Comparison of ENCODE assay signal across 1 cellular context in the genomic region with DNA sequence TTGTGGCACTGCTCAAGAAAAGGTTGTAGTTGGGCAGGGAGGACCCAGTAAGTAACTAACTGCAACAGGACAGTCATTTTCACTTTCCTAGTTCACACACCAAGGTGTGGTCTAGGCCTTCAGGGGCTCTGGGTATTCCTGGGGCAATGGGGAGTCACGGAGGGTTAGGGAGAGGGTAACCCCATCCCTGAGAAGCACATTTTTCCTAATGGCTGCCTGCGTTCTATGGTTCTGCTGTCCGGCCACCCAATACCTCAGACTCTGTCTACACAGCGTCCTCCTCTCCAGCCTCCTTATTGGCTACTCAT.
TF ChIP-seq lines count a peak whose summit lies in the region.

No MANE protein-coding gene starts in this region.

TF ChIP-seq in SK-N-SH treated with all-trans-retinoic acid at 6 μM for 48 hours, 23 proteins besides CTCF, POLR2A, EP300 and RAD21 (continued from another document):
- TF ChIP-seq, protein P1, sequence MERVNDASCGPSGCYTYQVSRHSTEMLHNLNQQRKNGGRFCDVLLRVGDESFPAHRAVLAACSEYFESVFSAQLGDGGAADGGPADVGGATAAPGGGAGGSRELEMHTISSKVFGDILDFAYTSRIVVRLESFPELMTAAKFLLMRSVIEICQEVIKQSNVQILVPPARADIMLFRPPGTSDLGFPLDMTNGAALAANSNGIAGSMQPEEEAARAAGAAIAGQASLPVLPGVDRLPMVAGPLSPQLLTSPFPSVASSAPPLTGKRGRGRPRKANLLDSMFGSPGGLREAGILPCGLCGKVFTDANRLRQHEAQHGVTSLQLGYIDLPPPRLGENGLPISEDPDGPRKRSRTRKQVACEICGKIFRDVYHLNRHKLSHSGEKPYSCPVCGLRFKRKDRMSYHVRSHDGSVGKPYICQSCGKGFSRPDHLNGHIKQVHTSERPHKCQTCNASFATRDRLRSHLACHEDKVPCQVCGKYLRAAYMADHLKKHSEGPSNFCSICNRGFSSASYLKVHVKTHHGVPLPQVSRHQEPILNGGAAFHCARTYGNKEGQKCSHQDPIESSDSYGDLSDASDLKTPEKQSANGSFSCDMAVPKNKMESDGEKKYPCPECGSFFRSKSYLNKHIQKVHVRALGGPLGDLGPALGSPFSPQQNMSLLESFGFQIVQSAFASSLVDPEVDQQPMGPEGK (CRISPR knock-in tag; IDR thresholded peaks at IDR 0.05; ENCODE audit: borderline replicate concordance): no peak
- TF ChIP-seq GLIS3 (CRISPR knock-in tag; IDR thresholded peaks at IDR 0.05): no peak
- no peak for TF ChIP-seq TCF4 (CRISPR knock-in tag; IDR thresholded peaks at IDR 0.05; ENCODE audit: borderline replicate concordance)
- TF ChIP-seq BACH2 (CRISPR knock-in tag; IDR thresholded peaks at IDR 0.05; ENCODE audit: borderline replicate concordance): no peak
- TF ChIP-seq, protein P2, sequence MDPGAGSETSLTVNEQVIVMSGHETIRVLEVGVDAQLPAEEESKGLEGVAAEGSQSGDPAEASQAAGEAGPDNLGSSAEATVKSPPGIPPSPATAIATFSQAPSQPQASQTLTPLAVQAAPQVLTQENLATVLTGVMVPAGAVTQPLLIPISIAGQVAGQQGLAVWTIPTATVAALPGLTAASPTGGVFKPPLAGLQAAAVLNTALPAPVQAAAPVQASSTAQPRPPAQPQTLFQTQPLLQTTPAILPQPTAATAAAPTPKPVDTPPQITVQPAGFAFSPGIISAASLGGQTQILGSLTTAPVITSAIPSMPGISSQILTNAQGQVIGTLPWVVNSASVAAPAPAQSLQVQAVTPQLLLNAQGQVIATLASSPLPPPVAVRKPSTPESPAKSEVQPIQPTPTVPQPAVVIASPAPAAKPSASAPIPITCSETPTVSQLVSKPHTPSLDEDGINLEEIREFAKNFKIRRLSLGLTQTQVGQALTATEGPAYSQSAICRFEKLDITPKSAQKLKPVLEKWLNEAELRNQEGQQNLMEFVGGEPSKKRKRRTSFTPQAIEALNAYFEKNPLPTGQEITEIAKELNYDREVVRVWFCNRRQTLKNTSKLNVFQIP (CRISPR knock-in tag; IDR thresholded peaks at IDR 0.05; ENCODE audit: borderline replicate concordance, low read depth): no peak
- TF ChIP-seq CSDC2 (CRISPR knock-in tag; IDR thresholded peaks at IDR 0.05): no peak
- TF ChIP-seq PPARA (CRISPR knock-in tag; IDR thresholded peaks at IDR 0.05; ENCODE audit: borderline replicate concordance): no peak
- no peak for TF ChIP-seq OSR1 (CRISPR knock-in tag; IDR thresholded peaks at IDR 0.05)
- TF ChIP-seq, protein P3, sequence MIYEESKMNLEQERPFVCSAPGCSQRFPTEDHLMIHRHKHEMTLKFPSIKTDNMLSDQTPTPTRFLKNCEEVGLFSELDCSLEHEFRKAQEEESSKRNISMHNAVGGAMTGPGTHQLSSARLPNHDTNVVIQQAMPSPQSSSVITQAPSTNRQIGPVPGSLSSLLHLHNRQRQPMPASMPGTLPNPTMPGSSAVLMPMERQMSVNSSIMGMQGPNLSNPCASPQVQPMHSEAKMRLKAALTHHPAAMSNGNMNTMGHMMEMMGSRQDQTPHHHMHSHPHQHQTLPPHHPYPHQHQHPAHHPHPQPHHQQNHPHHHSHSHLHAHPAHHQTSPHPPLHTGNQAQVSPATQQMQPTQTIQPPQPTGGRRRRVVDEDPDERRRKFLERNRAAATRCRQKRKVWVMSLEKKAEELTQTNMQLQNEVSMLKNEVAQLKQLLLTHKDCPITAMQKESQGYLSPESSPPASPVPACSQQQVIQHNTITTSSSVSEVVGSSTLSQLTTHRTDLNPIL (CRISPR knock-in tag; IDR thresholded peaks at IDR 0.05; ENCODE audit: low read depth): no peak
- no peak for TF ChIP-seq ZNF70 (CRISPR knock-in tag; IDR thresholded peaks at IDR 0.05)
- TF ChIP-seq ZFP3 (CRISPR knock-in tag; IDR thresholded peaks at IDR 0.05): no peak
- no peak for TF ChIP-seq RARB (CRISPR knock-in tag; IDR thresholded peaks at IDR 0.05)
- TF ChIP-seq, protein P4, sequence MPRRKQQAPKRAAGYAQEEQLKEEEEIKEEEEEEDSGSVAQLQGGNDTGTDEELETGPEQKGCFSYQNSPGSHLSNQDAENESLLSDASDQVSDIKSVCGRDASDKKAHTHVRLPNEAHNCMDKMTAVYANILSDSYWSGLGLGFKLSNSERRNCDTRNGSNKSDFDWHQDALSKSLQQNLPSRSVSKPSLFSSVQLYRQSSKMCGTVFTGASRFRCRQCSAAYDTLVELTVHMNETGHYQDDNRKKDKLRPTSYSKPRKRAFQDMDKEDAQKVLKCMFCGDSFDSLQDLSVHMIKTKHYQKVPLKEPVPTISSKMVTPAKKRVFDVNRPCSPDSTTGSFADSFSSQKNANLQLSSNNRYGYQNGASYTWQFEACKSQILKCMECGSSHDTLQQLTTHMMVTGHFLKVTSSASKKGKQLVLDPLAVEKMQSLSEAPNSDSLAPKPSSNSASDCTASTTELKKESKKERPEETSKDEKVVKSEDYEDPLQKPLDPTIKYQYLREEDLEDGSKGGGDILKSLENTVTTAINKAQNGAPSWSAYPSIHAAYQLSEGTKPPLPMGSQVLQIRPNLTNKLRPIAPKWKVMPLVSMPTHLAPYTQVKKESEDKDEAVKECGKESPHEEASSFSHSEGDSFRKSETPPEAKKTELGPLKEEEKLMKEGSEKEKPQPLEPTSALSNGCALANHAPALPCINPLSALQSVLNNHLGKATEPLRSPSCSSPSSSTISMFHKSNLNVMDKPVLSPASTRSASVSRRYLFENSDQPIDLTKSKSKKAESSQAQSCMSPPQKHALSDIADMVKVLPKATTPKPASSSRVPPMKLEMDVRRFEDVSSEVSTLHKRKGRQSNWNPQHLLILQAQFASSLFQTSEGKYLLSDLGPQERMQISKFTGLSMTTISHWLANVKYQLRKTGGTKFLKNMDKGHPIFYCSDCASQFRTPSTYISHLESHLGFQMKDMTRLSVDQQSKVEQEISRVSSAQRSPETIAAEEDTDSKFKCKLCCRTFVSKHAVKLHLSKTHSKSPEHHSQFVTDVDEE (CRISPR knock-in tag; IDR thresholded peaks at IDR 0.05): no peak
